16 cellular contexts compared by ENCODE assay signal in the genomic region with DNA sequence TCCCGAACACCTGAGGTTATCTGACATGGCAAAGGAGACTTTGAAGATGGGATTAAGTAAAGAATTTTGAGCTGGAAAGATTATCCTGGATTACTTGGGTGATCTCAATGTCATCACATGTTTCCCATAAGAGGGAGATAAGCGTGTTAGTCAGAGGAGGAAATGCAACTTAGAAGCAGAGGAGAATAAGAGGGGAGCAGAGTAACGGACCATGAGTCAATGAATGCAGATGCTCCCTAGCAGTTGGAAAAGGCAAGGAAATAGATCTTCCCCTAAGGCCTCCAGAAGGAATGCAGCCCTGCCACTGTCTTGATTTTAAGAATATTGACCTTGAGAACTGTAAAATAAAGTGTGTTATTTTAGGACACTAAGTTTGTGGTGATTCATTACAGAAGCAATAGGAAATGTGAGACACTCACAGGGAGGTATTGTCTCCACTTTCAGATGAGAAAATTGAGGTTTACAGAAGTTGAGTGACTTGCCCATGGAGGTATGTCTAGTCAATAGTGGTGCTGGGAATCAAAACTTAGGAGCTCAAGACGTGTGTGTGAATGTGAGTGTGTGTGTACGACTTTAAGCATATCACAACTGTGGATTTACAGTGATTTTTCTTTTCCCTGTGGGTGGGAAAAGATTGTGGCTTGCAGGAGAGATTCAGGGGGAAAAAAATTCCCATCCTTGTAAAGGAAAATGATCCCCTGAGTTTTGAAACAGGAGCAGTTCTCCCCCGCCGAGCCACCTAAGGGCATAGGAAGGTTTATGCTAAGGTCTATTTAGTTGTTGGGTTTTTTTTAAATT.
A peak's percentile ranks its signal among the peaks of the same experiment; 100 is the strongest.
DNase-seq lines count a peak whose midpoint lies in the region; ATAC-seq and TF ChIP-seq lines count a peak whose summit lies in the region.
"Had no signal": no experiment of that assay in that cellular context is flagged by ENCODE, and none has a peak within 500 bp of the region (broad histone marks: within the 10 kb centered on the region; RNA-seq: fewer than 3 reads in every experiment).

No MANE protein-coding gene starts in this region.

- H4K20me1 ChIP-seq in mammary epithelial cell (ENCODE audit: insufficient read depth, low read length): no peaks in the 10 kb centered on the region
- H4K20me1 ChIP-seq: BLaER1 had no signal

- H2BK5ac ChIP-seq in trophoblast cell (ENCODE audit: low read depth, low read length, poor library complexity): no peak overlapping the region

- H2BK12ac ChIP-seq in trophoblast cell (ENCODE audit: low read length): no peak overlapping the region

- TF ChIP-seq CTCF in mammary epithelial cell (conservative IDR thresholded peaks at IDR 0.05 in 1 of 2, IDR thresholded peaks at IDR 0.05 in 1 of 2; ENCODE audit: extremely low read depth in 1 of 2, insufficient read depth in 1 of 2, low read depth in 1 of 2, low read length in 2 of 2): no peak
- TF ChIP-seq CTCF in MCF 10A (IDR thresholded peaks at IDR 0.05; ENCODE audit: unreplicated experiment): no peak
- no peak for TF ChIP-seq CTCF in astrocyte of the spinal cord (IDR thresholded peaks at IDR 0.05; ENCODE audit: low read depth, low read length)

- no peak overlapping the region for H4K12ac ChIP-seq in trophoblast cell (ENCODE audit: low read depth, low read length)

- H3K27ac ChIP-seq in mammary epithelial cell (ENCODE audit: insufficient read depth, low read depth, low read length) (no peak overlapping the region), trophoblast cell (ENCODE audit: low read depth, low read length) (no peak overlapping the region)
- H3K27ac ChIP-seq: 22Rv1, BLaER1, PC-9 had no signal

- H3K9ac ChIP-seq in mammary epithelial cell (ENCODE audit: insufficient read depth, low read length) (no peak overlapping the region), trophoblast cell (ENCODE audit: low read length) (no peak overlapping the region)
- H3K9ac ChIP-seq: BLaER1 had no signal

- ATAC-seq in HG02798 (IDR thresholded peaks at IDR 0.05; ENCODE audit: poor library complexity, unreplicated experiment): no peak
- ATAC-seq: Right ventricle myocardium inferior had no signal

- H3K4me3 Mint-ChIP-seq in MCF 10A (ENCODE audit: unreplicated experiment): no peak overlapping the region
- H3K4me3 Mint-ChIP-seq: CD8-positive, alpha-beta memory T cell had no signal

- H3K4me1 ChIP-seq in mammary epithelial cell (ENCODE audit: insufficient read depth, low read length) (peaks cover 9% of the 10 kb centered on the region), trophoblast cell (ENCODE audit: control insufficient read depth in 1 of 2, insufficient read depth in 2 of 2, low read length in 2 of 2) (peaks cover 0 to 3% of the 10 kb centered on the region in 2 experiments)
- H3K4me1 ChIP-seq: BLaER1 had no signal

- H3K9me3 ChIP-seq in mammary epithelial cell (replicated peaks; ENCODE audit: insufficient read depth, low read length) (no peaks in the 10 kb centered on the region), trophoblast cell (ENCODE audit: insufficient read depth, low read depth, low read length) (no peaks in the 10 kb centered on the region)
- H3K9me3 ChIP-seq: BLaER1 had no signal

- no peak overlapping the region for H3K18ac ChIP-seq in trophoblast cell (ENCODE audit: low read length)

- H3K9me3 Mint-ChIP-seq in MCF 10A (ENCODE audit: unreplicated experiment): no peaks in the 10 kb centered on the region

- H3K36me3 Mint-ChIP-seq in MCF 10A (ENCODE audit: insufficient read depth, unreplicated experiment): no peaks in the 10 kb centered on the region
- H3K36me3 Mint-ChIP-seq: CD8-positive, alpha-beta memory T cell had no signal

- POLR2A ChIA-PET in MCF 10A (lab: Yijun Ruan, JAX): interaction anchor here (0.9 kb wide), 1 partner anchor 245 kb away, joined by 3 read pairs; no protein-coding TSS in a partner anchor

- H4K91ac ChIP-seq in trophoblast cell (ENCODE audit: low read depth, low read length): no peak overlapping the region

- DNase-seq in mammary epithelial cell: peak; percentile 63
- no peak for DNase-seq in MCF 10A (ENCODE audit: unreplicated experiment)
- peak; percentile 16 for DNase-seq in astrocyte of the spinal cord (ENCODE audit: low read depth, low spot score)
- DNase-seq in iris pigment epithelial cell (ENCODE audit: low read depth): peak; percentile 11
- no peak for DNase-seq in NCI-H1417 (lab: John Stamatoyannopoulos, UW)
- no peak for DNase-seq in trophoblast cell
- DNase-seq in NCI-H446 (lab: John Stamatoyannopoulos, UW): no peak
- DNase-seq: CD8-positive, alpha-beta memory T cell; NCI-H146; NCI-H2227 treated with DMSO at 0.1 percent for 48 hours; NCI-H526 treated with DMSO at 0.1 percent for 48 hours; PC-9 had no signal

- no peaks in the 10 kb centered on the region for H3K27me3 ChIP-seq in mammary epithelial cell (ENCODE audit: insufficient read depth, low read length)
- no peaks in the 10 kb centered on the region for H3K27me3 ChIP-seq in trophoblast cell (ENCODE audit: insufficient read depth, low read length)
- H3K27me3 ChIP-seq: BLaER1 had no signal

- no peak overlapping the region for H2BK120ac ChIP-seq in trophoblast cell (ENCODE audit: insufficient read depth, low read length, poor library complexity)

- no peak overlapping the region for H3K4me3 ChIP-seq in mammary epithelial cell (replicated peaks in 1 of 3; ENCODE audit: insufficient read depth in 1 of 3, low read depth in 2 of 3, low read length in 3 of 3)
- H3K4me3 ChIP-seq in astrocyte of the spinal cord (ENCODE audit: low read depth, low read length): no peak overlapping the region
- no peak overlapping the region for H3K4me3 ChIP-seq in trophoblast cell (ENCODE audit: low read depth, low read length)
- H3K4me3 ChIP-seq: BLaER1, PC-9 had no signal

- H3K36me3 ChIP-seq in mammary epithelial cell (ENCODE audit: insufficient read depth, low read length) (no peaks in the 10 kb centered on the region), trophoblast cell (ENCODE audit: control insufficient read depth in 1 of 2, insufficient read depth in 2 of 2, low read length in 2 of 2) (no peaks in the 10 kb centered on the region)
- H3K36me3 ChIP-seq: BLaER1 had no signal

- H3K27me3 Mint-ChIP-seq in MCF 10A (ENCODE audit: insufficient read depth, unreplicated experiment): no peaks in the 10 kb centered on the region

- dilution Hi-C loops in mammary epithelial cell (cut with HindIII; ENCODE audit: low sequenced_read_pairs): no loop called here

- H2AFZ ChIP-seq in mammary epithelial cell (ENCODE audit: low read depth, low read length) (peak overlapping the region; percentile 1), trophoblast cell (ENCODE audit: insufficient read depth, low read length, poor library complexity) (no peak overlapping the region)
- H2AFZ ChIP-seq: PC-9 had no signal

- no peak overlapping the region for H2AK5ac ChIP-seq in trophoblast cell (ENCODE audit: low read length)

- H3K4me2 ChIP-seq in mammary epithelial cell (ENCODE audit: insufficient read depth, low read depth, low read length): no peak overlapping the region
- H3K4me2 ChIP-seq in trophoblast cell (ENCODE audit: low read length): no peak overlapping the region
- H3K4me2 ChIP-seq: BLaER1, PC-9 had no signal

- H3K79me1 ChIP-seq in trophoblast cell (ENCODE audit: low read length): peaks cover 1% of the 10 kb centered on the region

- no peak overlapping the region for H3K27ac Mint-ChIP-seq in MCF 10A (ENCODE audit: low read depth, unreplicated experiment)
- H3K27ac Mint-ChIP-seq: CD8-positive, alpha-beta memory T cell had no signal

- H3K4me1 Mint-ChIP-seq in MCF 10A (ENCODE audit: insufficient read depth, unreplicated experiment): peaks cover 9% of the 10 kb centered on the region
- H3K4me1 Mint-ChIP-seq: CD8-positive, alpha-beta memory T cell had no signal

- in situ Hi-C loops in mammary epithelial cell (cut with MboI; ENCODE audit: low sequenced_read_pairs in 2 of 2) (no loop called here), astrocyte of the spinal cord (cut with HindIII; ENCODE audit: low sequenced_read_pairs) (no loop called here)

- CTCF ChIA-PET in mammary epithelial cell (lab: Charles Lee; ENCODE audit: low non-redundant PET) (no interaction called here), MCF 10A (lab: Yijun Ruan, JAX) (interaction anchor here (0.5 to 2.0 kb wide), 5 partner anchors 25 to 381 kb away, joined by 3 to 16 read pairs (median 3); no protein-coding TSS in a partner anchor)

- H3K79me2 ChIP-seq in mammary epithelial cell (ENCODE audit: insufficient read depth, low read length): no peaks in the 10 kb centered on the region
- H3K79me2 ChIP-seq in trophoblast cell (ENCODE audit: control insufficient read depth, insufficient read depth, low read length, poor library complexity): no peaks in the 10 kb centered on the region

- H3K4ac ChIP-seq in trophoblast cell (ENCODE audit: low read depth, low read length): no peak overlapping the region

- no peak overlapping the region for H3K23ac ChIP-seq in trophoblast cell (ENCODE audit: low read length)

- 74% methylated on average over 7 of the region's 7 CpGs for WGBS in mammary epithelial cell (ENCODE audit: low coverage, missing lambda C conversion rate)
- no CpG with 5 or more reads among the region's 7 CpGs for WGBS in trophoblast cell (ENCODE audit: extremely low coverage, insufficient coverage, insufficient read length)

- no peak overlapping the region for H3K14ac ChIP-seq in trophoblast cell (ENCODE audit: low read length)

- BruUV-seq in mammary epithelial cell (replicated peaks; lab: Mats Ljungman, UMichigan) (no TSS peak), MCF 10A (replicated peaks; lab: Mats Ljungman, UMichigan) (no TSS peak)

- intact Hi-C loops in mammary epithelial cell (cut with micrococcal nuclease): no loop called here
- intact Hi-C loops in MCF 10A (cut with micrococcal nuclease): no loop called here

- H4K8ac ChIP-seq in trophoblast cell (ENCODE audit: low read depth, low read length): no peak overlapping the region

Comparison
In these comparisons a context has a peak if more than half of its experiments do, and no peak if none do; other contexts are left out.
1. DNase-seq: peak in mammary epithelial cell (single experiment), astrocyte of the spinal cord (single experiment) and iris pigment epithelial cell (single experiment); none in MCF 10A (single experiment), NCI-H1417 (0 of 3), trophoblast cell (0 of 2) and NCI-H446 (0 of 2).